8 cellular contexts compared by ENCODE assay signal in the genomic region with DNA sequence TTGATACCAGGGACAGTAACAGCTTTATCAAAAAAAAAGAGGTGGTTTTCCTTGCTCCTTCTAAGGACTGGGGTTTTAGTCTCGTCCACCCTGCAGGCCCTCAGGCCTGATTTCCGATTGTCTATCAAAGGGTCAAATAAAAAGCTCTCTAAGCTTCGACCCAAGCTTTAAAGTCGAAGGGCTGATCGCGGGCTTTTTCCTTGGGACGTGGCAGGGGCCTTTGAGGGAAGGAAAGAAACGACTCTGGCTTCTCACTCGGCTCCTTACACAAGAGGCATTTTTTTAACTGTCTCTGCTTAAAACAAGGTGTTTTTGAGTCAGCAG. TPM values are rescaled to one million over a fixed set of nuclear protein-coding genes. Genes with fewer than 3 reads are reported as not detected.
DNase-seq lines count a peak whose midpoint lies in the region; ATAC-seq and TF ChIP-seq lines count a peak whose summit lies in the region.

No MANE protein-coding gene starts in this region.

- TF ChIP-seq POLR2A in esophagus muscularis mucosa (IDR thresholded peaks at IDR 0.05; ENCODE audit: low read depth), result no peak

- peaks cover 8% of the 10 kb centered on the region for H3K79me2 ChIP-seq in PC-3 (ENCODE audit: low read length)

- peak overlapping the region; percentile 87 for H3K4me2 ChIP-seq in PC-3 (ENCODE audit: low read length)

- TF ChIP-seq CTCF in GM12865 (IDR thresholded peaks at IDR 0.05; ENCODE audit: insufficient read depth, low read depth, low read length, missing control alignments) (no peak), PC-3 (conservative IDR thresholded peaks at IDR 0.05; ENCODE audit: low read depth, low read length) (no peak), esophagus muscularis mucosa (IDR thresholded peaks at IDR 0.05) (no peak)

- BruUV-seq in PC-3 (replicated peaks; lab: Mats Ljungman, UMichigan), result TSS peak; percentile 40

- POLR2A ChIA-PET in PC-3 (lab: Charles Lee; ENCODE audit: unreplicated experiment), result interaction anchor here (0.6 kb wide), 1 partner anchor 207 kb away, joined by 5 read pairs; the partner anchor contains the start of gene MCF2L2

- CTCF ChIA-PET in PC-3 (lab: Charles Lee), result interaction anchor here (0.7 kb wide), 1 partner anchor 11 kb away, joined by 3 read pairs; no protein-coding TSS in a partner anchor

- H2AFZ ChIP-seq in PC-3 (ENCODE audit: low read length), result peak overlapping the region; percentile 96

- intact Hi-C loops in PC-3 (cut with micrococcal nuclease) (loop anchor here (10.0 kb wide), 1 partner anchor 170 kb away; no protein-coding TSS in a partner anchor), esophagus muscularis mucosa (cut with DNase I) (loop anchor here (2.0 kb wide), 1 partner anchor 62 kb away; the partner anchor contains the start of gene YEATS2)

- peak overlapping the region; percentile 57 for H3K4me3 ChIP-seq in GM12865 (ENCODE audit: low read depth, low read length)
- H3K4me3 ChIP-seq in PC-3 (ENCODE audit: low read length), result peak overlapping the region; percentile 75
- H3K4me3 ChIP-seq in esophagus muscularis mucosa, result peak overlapping the region; percentile 82 to 99 (median 94)
- H3K4me3 ChIP-seq in rectal smooth muscle tissue (ENCODE audit: low read length), result peak overlapping the region; percentile 74

- no peaks in the 10 kb centered on the region for H3F3A ChIP-seq in PC-3 (ENCODE audit: low read length, unreplicated experiment)

- no peaks in the 10 kb centered on the region for H3K27me3 ChIP-seq in PC-3 (ENCODE audit: low read length)
- no peaks in the 10 kb centered on the region for H3K27me3 ChIP-seq in esophagus muscularis mucosa
- no peaks in the 10 kb centered on the region for H3K27me3 ChIP-seq in rectal smooth muscle tissue (ENCODE audit: control insufficient read depth, insufficient read depth, low read length)

- H3K27ac ChIP-seq in PC-3 (ENCODE audit: low read length) (no peak overlapping the region), esophagus muscularis mucosa (replicated peaks in 1 of 4) (peak overlapping the region; percentile 93 to 99 (median 99)), rectal smooth muscle tissue (ENCODE audit: low read depth, low read length) (peak overlapping the region; percentile 98)

- TF ChIP-seq EP300 in esophagus muscularis mucosa (IDR thresholded peaks at IDR 0.05), result no peak

- no peaks in the 10 kb centered on the region for H3K9me3 ChIP-seq in PC-3 (ENCODE audit: low read length)
- H3K9me3 ChIP-seq in esophagus muscularis mucosa, result no peaks in the 10 kb centered on the region

- H3K36me3 ChIP-seq in PC-3 (ENCODE audit: low read depth, low read length) (no peaks in the 10 kb centered on the region), esophagus muscularis mucosa (no peaks in the 10 kb centered on the region), rectal smooth muscle tissue (ENCODE audit: control insufficient read depth, insufficient read depth, low read length) (no peaks in the 10 kb centered on the region)

- under 1% methylated on average over 9 of the region's 9 CpGs for WGBS in esophagus muscularis mucosa

- H3K4me1 ChIP-seq in PC-3 (ENCODE audit: insufficient read depth, low read length), result peaks cover 25% of the 10 kb centered on the region
- peaks cover 30 to 39% (median 34%) of the 10 kb centered on the region in 4 donors for H3K4me1 ChIP-seq in esophagus muscularis mucosa
- H3K4me1 ChIP-seq in rectal smooth muscle tissue (ENCODE audit: control insufficient read depth, insufficient read depth, low read length), result peaks cover 18% of the 10 kb centered on the region

- no peak for DNase-seq in GM12865 (ENCODE audit: low read depth)
- DNase-seq in PC-3, result no peak
- no peak for DNase-seq in esophagus muscularis mucosa (ENCODE audit: extremely low spot score)
- DNase-seq in NOMO-1 treated with dmso at 0.1 percent for 144 hours (lab: John Stamatoyannopoulos, UW; ENCODE audit: unreplicated experiment), result no peak
- DNase-seq in activated effector memory CD4-positive, alpha-beta T cell treated with anti-CD3 and anti-CD28 coated beads, Interleukin-2, amount 50 U/mL, for 16 hours, result no peak

- ATAC-seq in PC-3 (peak; percentile 1), HG02870 (IDR thresholded peaks at IDR 0.05; ENCODE audit: unreplicated experiment) (no peak), GM18519 (IDR thresholded peaks at IDR 0.05; ENCODE audit: low FRiP score, unreplicated experiment) (no peak)

- H3K9me2 ChIP-seq in PC-3 (replicated peaks; ENCODE audit: low read length), result no peaks in the 10 kb centered on the region

- H4K20me1 ChIP-seq in PC-3 (ENCODE audit: low read length), result no peaks in the 10 kb centered on the region

- H3K9ac ChIP-seq in PC-3 (ENCODE audit: low read length), result peak overlapping the region; percentile 39
- peak overlapping the region; percentile 45 for H3K9ac ChIP-seq in rectal smooth muscle tissue (ENCODE audit: low read length)

RNA-seq across cellular contexts. Expression of gene KLHL24, which starts 0.4 kb away (rescaled TPM):
- 7.4 and 10.0 TPM in 2 replicates for total RNA-seq in PC-3 (2014; rRNA removed)
- total RNA-seq in esophagus muscularis mucosa, result 100 to 1,000 TPM in 3 of 4 donors, 10 to 100 TPM in 1; 87.5 to 166 (median 123) TPM
